1 cellular context compared by ENCODE assay signal in genomic region chr7:51275532-51275931, GRCh38.
TF ChIP-seq lines count a peak whose summit lies in the region.

No MANE protein-coding gene starts in this region.

TF ChIP-seq in HepG2, 621 proteins besides CTCF, POLR2A, EP300 and RAD21:
- TF ChIP-seq ZNF598 (CRISPR knock-in tag; IDR thresholded peaks at IDR 0.05; ENCODE audit: borderline replicate concordance) (no peak), ZNF766 (CRISPR knock-in tag; IDR thresholded peaks at IDR 0.05; ENCODE audit: borderline replicate concordance) (no peak), ZNF431 (CRISPR knock-in tag; IDR thresholded peaks at IDR 0.05; ENCODE audit: borderline replicate concordance, low read depth) (no peak), ZFX (CRISPR knock-in tag; IDR thresholded peaks at IDR 0.05; ENCODE audit: low read depth) (0 out of 2 replicates have a peak, but pooled peaks have one; percentile 27), PAXIP1 (CRISPR knock-in tag; conservative IDR thresholded peaks at IDR 0.05) (peak; percentile 52; the same call in 1 of the 2 replicates), GFI1 (CRISPR knock-in tag; IDR thresholded peaks at IDR 0.05; ENCODE audit: borderline replicate concordance) (0 out of 2 replicates have a peak, but pooled peaks have one; percentile 26), FOXP4 (CRISPR knock-in tag; IDR thresholded peaks at IDR 0.05) (0 out of 2 replicates have a peak, but pooled peaks have one; percentile 19), HOXD1 (CRISPR knock-in tag; IDR thresholded peaks at IDR 0.05) (peak; percentile 82; the same call in 1 of the 2 replicates), SOX6 (IDR thresholded peaks at IDR 0.05) (no peak), SOX6 (CRISPR knock-in tag; IDR thresholded peaks at IDR 0.05) (peak; percentile 20; the same call in 1 of the 2 replicates), MEIS2 (CRISPR knock-in tag; IDR thresholded peaks at IDR 0.05) (0 out of 2 replicates have a peak, but pooled peaks have one; percentile 52), HNRNPL (IDR thresholded peaks at IDR 0.05; ENCODE audit: low read depth, low read length) (0 out of 2 replicates have a peak, but pooled peaks have one; percentile 49), ZFP91 (CRISPR knock-in tag; IDR thresholded peaks at IDR 0.05; ENCODE audit: borderline replicate concordance) (peak; percentile 24; the same call in 1 of the 2 replicates), STAT6 (CRISPR knock-in tag; IDR thresholded peaks at IDR 0.05; ENCODE audit: borderline replicate concordance) (no peak), ZNF251 (CRISPR knock-in tag; IDR thresholded peaks at IDR 0.05) (no peak), GATAD1 (CRISPR knock-in tag; IDR thresholded peaks at IDR 0.05) (no peak)
- TF ChIP-seq, protein P1, sequence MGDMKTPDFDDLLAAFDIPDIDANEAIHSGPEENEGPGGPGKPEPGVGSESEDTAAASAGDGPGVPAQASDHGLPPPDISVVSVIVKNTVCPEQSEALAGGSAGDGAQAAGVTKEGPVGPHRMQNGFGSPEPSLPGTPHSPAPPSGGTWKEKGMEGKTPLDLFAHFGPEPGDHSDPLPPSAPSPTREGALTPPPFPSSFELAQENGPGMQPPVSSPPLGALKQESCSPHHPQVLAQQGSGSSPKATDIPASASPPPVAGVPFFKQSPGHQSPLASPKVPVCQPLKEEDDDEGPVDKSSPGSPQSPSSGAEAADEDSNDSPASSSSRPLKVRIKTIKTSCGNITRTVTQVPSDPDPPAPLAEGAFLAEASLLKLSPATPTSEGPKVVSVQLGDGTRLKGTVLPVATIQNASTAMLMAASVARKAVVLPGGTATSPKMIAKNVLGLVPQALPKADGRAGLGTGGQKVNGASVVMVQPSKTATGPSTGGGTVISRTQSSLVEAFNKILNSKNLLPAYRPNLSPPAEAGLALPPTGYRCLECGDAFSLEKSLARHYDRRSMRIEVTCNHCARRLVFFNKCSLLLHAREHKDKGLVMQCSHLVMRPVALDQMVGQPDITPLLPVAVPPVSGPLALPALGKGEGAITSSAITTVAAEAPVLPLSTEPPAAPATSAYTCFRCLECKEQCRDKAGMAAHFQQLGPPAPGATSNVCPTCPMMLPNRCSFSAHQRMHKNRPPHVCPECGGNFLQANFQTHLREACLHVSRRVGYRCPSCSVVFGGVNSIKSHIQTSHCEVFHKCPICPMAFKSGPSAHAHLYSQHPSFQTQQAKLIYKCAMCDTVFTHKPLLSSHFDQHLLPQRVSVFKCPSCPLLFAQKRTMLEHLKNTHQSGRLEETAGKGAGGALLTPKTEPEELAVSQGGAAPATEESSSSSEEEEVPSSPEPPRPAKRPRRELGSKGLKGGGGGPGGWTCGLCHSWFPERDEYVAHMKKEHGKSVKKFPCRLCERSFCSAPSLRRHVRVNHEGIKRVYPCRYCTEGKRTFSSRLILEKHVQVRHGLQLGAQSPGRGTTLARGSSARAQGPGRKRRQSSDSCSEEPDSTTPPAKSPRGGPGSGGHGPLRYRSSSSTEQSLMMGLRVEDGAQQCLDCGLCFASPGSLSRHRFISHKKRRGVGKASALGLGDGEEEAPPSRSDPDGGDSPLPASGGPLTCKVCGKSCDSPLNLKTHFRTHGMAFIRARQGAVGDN (CRISPR knock-in tag; IDR thresholded peaks at IDR 0.05) = peak; percentile 52
